In genomic region chr1:46605242-46605641, GRCh38 we compare ENCODE assay signal across 13 cellular contexts. TPM values are rescaled to one million over a fixed set of nuclear protein-coding genes. Genes with fewer than 3 reads are reported as not detected.
A peak's percentile ranks its signal among the peaks of the same experiment; 100 is the strongest.
DNase-seq lines count a peak whose midpoint lies in the region; ATAC-seq and TF ChIP-seq lines count a peak whose summit lies in the region.
"Had no signal": no experiment of that assay in that cellular context is flagged by ENCODE, and none has a peak within 500 bp of the region (broad histone marks: within the 10 kb centered on the region; RNA-seq: fewer than 3 reads in every experiment).

No MANE protein-coding gene starts in this region.

- no peak for TF ChIP-seq CTCF in upper lobe of left lung (IDR thresholded peaks at IDR 0.05)

- TF ChIP-seq POLR2A in upper lobe of left lung (IDR thresholded peaks at IDR 0.05) = no peak

- peaks cover 25% of the 10 kb centered on the region for H3K4me1 ChIP-seq in effector memory CD4-positive, alpha-beta T cell (ENCODE audit: control insufficient read depth, insufficient read depth, low read length, poor library complexity, severe bottlenecking)
- H3K4me1 ChIP-seq in upper lobe of left lung = peaks cover 20 to 37% (median 30%) of the 10 kb centered on the region in 4 donors

- no peaks in the 10 kb centered on the region for H3K27me3 Mint-ChIP-seq in stimulated activated naive CD8-positive, alpha-beta T cell treated with anti-CD3 and anti-CD28 coated beads, Interleukin-15, amount 100 ng/mL, for 72 hours

- peak; percentile 11 for ATAC-seq in stimulated activated naive CD8-positive, alpha-beta T cell treated with anti-CD3 and anti-CD28 coated beads, Interleukin-15, amount 100 ng/mL, for 72 hours
- no peak for ATAC-seq in upper lobe of left lung (ENCODE audit: low FRiP score in 2 of 2)

- DNase-seq in activated naive CD4-positive, alpha-beta T cell treated with Interleukin-2 at 50 U/mL for 16 hours = peak; percentile 18
- DNase-seq in activated naive CD4-positive, alpha-beta T cell (lab: John Stamatoyannopoulos, UW) = no peak
- DNase-seq in UCSD-AML1 (lab: John Stamatoyannopoulos, UW; ENCODE audit: unreplicated experiment) (peak; percentile 27), DMS79 treated with DMSO at 0.1 percent for 48 hours (lab: John Stamatoyannopoulos, UW) (no peak), upper lobe of left lung (no peak), germinal center (ENCODE audit: low spot score) (no peak)
- DNase-seq in effector memory CD4-positive, alpha-beta T cell = peak in 1 of 3 donors; percentile 31
- no peak for DNase-seq in stimulated activated naive CD8-positive, alpha-beta T cell treated with anti-CD3 and anti-CD28 coated beads, Interleukin-15, amount 100 ng/mL, for 72 hours
- DNase-seq: H7, hippocampal formation, NCI-H510A treated with DMSO at 0.1 percent for 48 hours had no signal

- H3K9me3 Mint-ChIP-seq in stimulated activated naive CD8-positive, alpha-beta T cell treated with anti-CD3 and anti-CD28 coated beads, Interleukin-15, amount 100 ng/mL, for 72 hours = no peaks in the 10 kb centered on the region

- no peaks in the 10 kb centered on the region for H3K9me3 ChIP-seq in effector memory CD4-positive, alpha-beta T cell (ENCODE audit: control insufficient read depth, low read length)
- H3K9me3 ChIP-seq in upper lobe of left lung = no peaks in the 10 kb centered on the region

- peak overlapping the region; percentile 88 to 92 for H3K4me3 Mint-ChIP-seq in stimulated activated naive CD8-positive, alpha-beta T cell treated with anti-CD3 and anti-CD28 coated beads, Interleukin-15, amount 100 ng/mL, for 72 hours

- WGBS in upper lobe of left lung, 2 donors = 74 to 75% methylated on average over 2 of the region's 2 CpGs

- TF ChIP-seq EP300 in upper lobe of left lung (IDR thresholded peaks at IDR 0.05) = no peak

- no peak overlapping the region for H3K4me3 ChIP-seq in effector memory CD4-positive, alpha-beta T cell (ENCODE audit: insufficient read depth, low read depth, low read length, poor library complexity, severe bottlenecking)
- H3K4me3 ChIP-seq in upper lobe of left lung = no peak overlapping the region

- peaks cover 50% of the 10 kb centered on the region for H3K4me1 Mint-ChIP-seq in stimulated activated naive CD8-positive, alpha-beta T cell treated with anti-CD3 and anti-CD28 coated beads, Interleukin-15, amount 100 ng/mL, for 72 hours

- peaks cover 20% of the 10 kb centered on the region for H3K36me3 ChIP-seq in effector memory CD4-positive, alpha-beta T cell (ENCODE audit: control insufficient read depth, insufficient read depth, low read length)
- peaks cover 10 to 26% (median 22%) of the 10 kb centered on the region in 4 donors for H3K36me3 ChIP-seq in upper lobe of left lung

- H3K27ac ChIP-seq in effector memory CD4-positive, alpha-beta T cell (ENCODE audit: insufficient read depth, low read length, poor library complexity, severe bottlenecking) = peak overlapping the region; percentile 29
- no peak overlapping the region for H3K27ac ChIP-seq in upper lobe of left lung
- H3K27ac ChIP-seq: SK-N-MC had no signal

- H3K27me3 ChIP-seq in effector memory CD4-positive, alpha-beta T cell (replicated peaks; ENCODE audit: control insufficient read depth, insufficient read depth, low read length, poor library complexity, severe bottlenecking) = no peaks in the 10 kb centered on the region
- H3K27me3 ChIP-seq in upper lobe of left lung = no peaks in the 10 kb centered on the region

- H3K27ac Mint-ChIP-seq in stimulated activated naive CD8-positive, alpha-beta T cell treated with anti-CD3 and anti-CD28 coated beads, Interleukin-15, amount 100 ng/mL, for 72 hours = no peak overlapping the region

RNA-seq across cellular contexts. Expression of gene MKNK1, which starts 1.2 kb away (rescaled TPM):
- total RNA-seq in upper lobe of left lung = 100 to 1,000 TPM in 1 of 6 donors, 10 to 100 TPM in 5; 45.7 to 174 (median 62.2) TPM

RNA-seq across cellular contexts. Expression of gene MOB3C, which starts 11.4 kb away (rescaled TPM):
- total RNA-seq in upper lobe of left lung = 10 to 100 TPM; 15.1 to 33.3 (median 22.2) TPM

RNA-seq across cellular contexts. Expression of gene KNCN, which starts 53.8 kb away (rescaled TPM):
- total RNA-seq in upper lobe of left lung = not detected
- total RNA-seq: H7, skeletal muscle tissue had no signal

Comparison
In these comparisons a context has a peak if more than half of its experiments do, and no peak if none do; other contexts are left out.
1. DNase-seq: peak in activated naive CD4-positive, alpha-beta T cell treated with Interleukin-2 at 50 U/mL for 16 hours (single experiment) and UCSD-AML1 (single experiment); none in activated naive CD4-positive, alpha-beta T cell (0 of 4), stimulated activated naive CD8-positive, alpha-beta T cell treated with anti-CD3 and anti-CD28 coated beads, Interleukin-15, amount 100 ng/mL, for 72 hours (0 of 2), DMS79 treated with DMSO at 0.1 percent for 48 hours (single experiment), upper lobe of left lung (0 of 2) and germinal center (single experiment).